Comparison of ENCODE assay signal across 8 cellular contexts in the genomic region with DNA sequence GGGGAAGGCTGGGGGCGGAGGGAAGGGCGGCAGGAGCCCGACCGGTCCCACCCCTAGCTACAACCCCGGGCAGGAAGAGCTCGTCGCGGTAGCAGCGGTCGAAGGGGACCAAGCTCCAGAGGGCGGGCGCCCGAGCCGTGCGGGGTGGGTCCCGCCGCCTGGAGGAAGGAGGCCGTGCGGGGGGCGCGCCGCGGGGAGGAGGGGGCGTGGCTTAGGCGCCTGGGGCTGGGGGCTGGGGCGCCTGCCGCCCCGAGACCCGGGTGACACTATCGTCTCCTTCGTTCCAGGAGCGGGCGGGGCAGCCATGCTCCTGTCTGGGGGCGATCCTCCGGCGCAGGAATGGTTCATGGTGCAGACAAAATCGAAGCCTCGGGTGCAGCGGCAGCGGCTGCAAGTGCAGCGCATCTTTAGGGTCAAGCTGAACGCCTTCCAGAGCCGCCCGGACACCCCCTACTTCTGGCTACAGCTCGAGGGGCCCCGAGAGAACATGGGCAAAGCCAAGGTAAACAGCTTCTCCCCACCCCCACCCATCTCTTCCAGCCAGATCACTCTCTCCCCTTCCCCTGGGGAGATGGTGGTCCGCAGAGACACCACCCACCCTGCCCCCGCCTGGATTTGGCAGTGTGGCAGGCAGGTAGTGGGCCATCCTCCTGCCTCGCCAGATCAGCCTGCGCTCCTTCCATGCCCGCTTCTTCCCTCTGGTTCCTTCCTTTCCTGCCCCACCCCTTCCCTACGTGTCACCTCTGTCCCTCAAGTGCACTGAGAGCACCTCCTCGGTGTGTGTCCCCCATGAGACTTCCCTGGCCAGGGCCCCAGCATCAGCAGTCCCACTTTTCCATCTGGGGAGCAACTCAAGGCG. TPM values are rescaled to one million over a fixed set of nuclear protein-coding genes. Genes with fewer than 3 reads are reported as not detected.
DNase-seq lines count a peak whose midpoint lies in the region; ATAC-seq and TF ChIP-seq lines count a peak whose summit lies in the region.

A gene (plus strand): TSS at position 61 of the 859 bp plus-strand sequence. CDS start 244 bp downstream, at position 305.

- peaks cover 0 to 6% (median 0%) of the 10 kb centered on the region in 45 donors for H3K27me3 ChIP-seq in dorsolateral prefrontal cortex
- H3K27me3 ChIP-seq in right lobe of liver = no peaks in the 10 kb centered on the region

- peaks cover 11% of the 10 kb centered on the region for H3K4me1 Mint-ChIP-seq in stimulated activated effector memory CD8-positive, alpha-beta T cell treated with anti-CD3 and anti-CD28 coated beads, Interleukin-12 subunit alpha, Interleukin-12 subunit beta, amount 100 ng/mL, for 72 hours

- peak within 1 kb of the TSS in 43 of 59 donors; percentile 16 to 83 (median 64) for H3K27ac ChIP-seq in dorsolateral prefrontal cortex
- H3K27ac ChIP-seq in right lobe of liver = peak within 1 kb of the TSS; percentile 27 to 52 (median 50)

- H3K36me3 Mint-ChIP-seq in stimulated activated effector memory CD8-positive, alpha-beta T cell treated with anti-CD3 and anti-CD28 coated beads, Interleukin-12 subunit alpha, Interleukin-12 subunit beta, amount 100 ng/mL, for 72 hours = no peaks in the 10 kb centered on the region

- ATAC-seq in right lobe of liver (peak; percentile 71 to 78 (median 75)), HG02981 (IDR thresholded peaks at IDR 0.05; ENCODE audit: unreplicated experiment) (no peak)
- peak; percentile 70 for ATAC-seq in stimulated activated effector memory CD8-positive, alpha-beta T cell treated with anti-CD3 and anti-CD28 coated beads, Interleukin-12 subunit alpha, Interleukin-12 subunit beta, amount 100 ng/mL, for 72 hours

- peak within 1 kb of the TSS; percentile 40 for H3K27ac Mint-ChIP-seq in stimulated activated effector memory CD8-positive, alpha-beta T cell treated with anti-CD3 and anti-CD28 coated beads, Interleukin-12 subunit alpha, Interleukin-12 subunit beta, amount 100 ng/mL, for 72 hours

- WGBS in right lobe of liver (ENCODE audit: insufficient coverage, low coverage, low lambda C conversion rate, missing lambda C conversion rate) = 11% methylated on average over 9 of the region's 54 CpGs

- DNase-seq in activated CD8-positive, alpha-beta memory T cell treated with anti-CD3 and anti-CD28 coated beads for 24 hours = peak; percentile 65
- DNase-seq in activated CD8-positive, alpha-beta memory T cell treated with anti-CD3 and anti-CD28 coated beads, Interleukin-2, amount 50 U/mL, for 48 hours = no peak
- DNase-seq in dorsolateral prefrontal cortex (peak in 2 of 10 donors; percentile 20 to 51), right lobe of liver (peak in 1 of 3 donors; percentile 61), NCI-H2029 (lab: John Stamatoyannopoulos, UW) (no peak)
- DNase-seq in stimulated activated effector memory CD8-positive, alpha-beta T cell treated with anti-CD3 and anti-CD28 coated beads, Interleukin-12 subunit alpha, Interleukin-12 subunit beta, amount 100 ng/mL, for 72 hours (ENCODE audit: low spot score in 2 of 2) = no peak

- H3K4me3 Mint-ChIP-seq in stimulated activated effector memory CD8-positive, alpha-beta T cell treated with anti-CD3 and anti-CD28 coated beads, Interleukin-12 subunit alpha, Interleukin-12 subunit beta, amount 100 ng/mL, for 72 hours = peak within 1 kb of the TSS; percentile 68

- no peak for TF ChIP-seq POLR2A in right lobe of liver (IDR thresholded peaks at IDR 0.05)

- no peaks in the 10 kb centered on the region for H3K36me3 ChIP-seq in right lobe of liver

- peak within 1 kb of the TSS; percentile 64 for H3K4me3 ChIP-seq in WI38 (ENCODE audit: low read depth, low read length)
- peak within 1 kb of the TSS; percentile 30 to 83 (median 70) for H3K4me3 ChIP-seq in dorsolateral prefrontal cortex
- peak within 1 kb of the TSS; percentile 59 to 62 (median 61) for H3K4me3 ChIP-seq in right lobe of liver

- TF ChIP-seq CTCF in WI38 (IDR thresholded peaks at IDR 0.05; ENCODE audit: low read depth, low read length) (no peak), dorsolateral prefrontal cortex (IDR thresholded peaks at IDR 0.05 in 54 of 56, conservative IDR thresholded peaks at IDR 0.05 in 2 of 56; ENCODE audit: low read depth in 1 of 56, partially characterized antibody in 56 of 56) (no peak), right lobe of liver (IDR thresholded peaks at IDR 0.05) (no peak)

- H3K9me3 Mint-ChIP-seq in stimulated activated effector memory CD8-positive, alpha-beta T cell treated with anti-CD3 and anti-CD28 coated beads, Interleukin-12 subunit alpha, Interleukin-12 subunit beta, amount 100 ng/mL, for 72 hours = no peaks in the 10 kb centered on the region

- no peaks in the 10 kb centered on the region for H3K9me3 ChIP-seq in right lobe of liver

- peaks cover 0 to 24% (median 0%) of the 10 kb centered on the region in 4 donors for H3K4me1 ChIP-seq in right lobe of liver

- intact Hi-C loops in dorsolateral prefrontal cortex (cut with DNase I) = no loop called here
- intact Hi-C loops in right lobe of liver (cut with DNase I) = no loop called here

RNA-seq across cellular contexts. Expression of the gene that starts here (rescaled TPM):
- total RNA-seq in dorsolateral prefrontal cortex (10 to 100 TPM in 9 of 120 experiments, 1 to 10 TPM in 111; 2.3 to 15.3 (median 6.3) TPM), right lobe of liver (1 to 10 TPM; 1.8 to 6.1 (median 2.7) TPM)
